ENCODE assay signal across 8 cellular contexts in the genomic region with DNA sequence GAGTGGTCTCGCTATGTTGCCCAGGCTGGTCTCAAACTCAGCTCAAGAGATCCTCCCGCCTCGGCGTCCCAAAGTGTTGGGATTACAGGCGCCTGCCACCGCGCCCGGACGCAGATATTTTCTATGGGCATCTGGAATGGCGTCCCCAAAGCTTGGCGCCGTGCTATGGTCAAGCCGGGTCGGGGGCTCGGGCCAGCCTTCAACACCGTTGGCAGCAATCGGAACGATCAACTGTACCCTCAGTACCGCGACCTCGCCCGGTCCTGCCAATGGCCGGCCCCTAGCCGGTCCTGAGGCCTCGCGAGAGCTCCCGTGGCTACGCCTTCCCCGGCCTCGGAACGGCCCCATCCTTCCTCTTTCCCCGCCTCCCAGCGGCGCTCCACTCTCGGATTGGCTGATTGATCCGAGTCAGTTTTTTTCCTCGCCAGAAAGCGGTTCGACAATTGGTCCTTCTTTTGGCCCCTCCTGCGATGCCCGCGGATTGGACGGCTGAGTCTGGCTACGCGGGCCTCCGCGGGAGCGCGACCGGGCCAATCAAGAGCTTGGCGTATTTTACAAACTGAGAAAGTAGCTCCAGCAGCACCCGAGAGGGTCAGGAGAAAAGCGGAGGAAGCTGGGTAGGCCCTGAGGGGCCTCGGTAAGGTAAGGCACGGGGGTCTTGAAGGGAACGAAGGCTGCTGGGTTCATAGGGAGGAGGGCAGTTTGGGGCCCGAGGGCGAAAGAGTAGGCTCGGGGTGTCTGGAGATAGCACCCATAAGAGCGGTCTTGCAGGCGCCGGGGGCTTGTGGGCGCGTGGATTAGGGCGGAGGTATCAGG.
DNase-seq lines count a peak whose midpoint lies in the region; ATAC-seq and TF ChIP-seq lines count a peak whose summit lies in the region.

A gene with protein sequence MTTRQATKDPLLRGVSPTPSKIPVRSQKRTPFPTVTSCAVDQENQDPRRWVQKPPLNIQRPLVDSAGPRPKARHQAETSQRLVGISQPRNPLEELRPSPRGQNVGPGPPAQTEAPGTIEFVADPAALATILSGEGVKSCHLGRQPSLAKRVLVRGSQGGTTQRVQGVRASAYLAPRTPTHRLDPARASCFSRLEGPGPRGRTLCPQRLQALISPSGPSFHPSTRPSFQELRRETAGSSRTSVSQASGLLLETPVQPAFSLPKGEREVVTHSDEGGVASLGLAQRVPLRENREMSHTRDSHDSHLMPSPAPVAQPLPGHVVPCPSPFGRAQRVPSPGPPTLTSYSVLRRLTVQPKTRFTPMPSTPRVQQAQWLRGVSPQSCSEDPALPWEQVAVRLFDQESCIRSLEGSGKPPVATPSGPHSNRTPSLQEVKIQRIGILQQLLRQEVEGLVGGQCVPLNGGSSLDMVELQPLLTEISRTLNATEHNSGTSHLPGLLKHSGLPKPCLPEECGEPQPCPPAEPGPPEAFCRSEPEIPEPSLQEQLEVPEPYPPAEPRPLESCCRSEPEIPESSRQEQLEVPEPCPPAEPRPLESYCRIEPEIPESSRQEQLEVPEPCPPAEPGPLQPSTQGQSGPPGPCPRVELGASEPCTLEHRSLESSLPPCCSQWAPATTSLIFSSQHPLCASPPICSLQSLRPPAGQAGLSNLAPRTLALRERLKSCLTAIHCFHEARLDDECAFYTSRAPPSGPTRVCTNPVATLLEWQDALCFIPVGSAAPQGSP (plus strand): TSS at position 548 of the 816 bp plus-strand sequence. CDS start 354 bp downstream, outside the sequence.

- TF ChIP-seq CTCF in coronary artery (IDR thresholded peaks at IDR 0.05), result no peak

- ATAC-seq in GM19351 (IDR thresholded peaks at IDR 0.05; ENCODE audit: unreplicated experiment) (peak; percentile 98), HG03520 (IDR thresholded peaks at IDR 0.05; ENCODE audit: unreplicated experiment) (peak; percentile 98)

- peak within 1 kb of the TSS in 1 of 2 donors; percentile 66 for H3K27ac ChIP-seq in coronary artery

- DNase-seq in C1 segment of cervical spinal cord (lab: John Stamatoyannopoulos, UW), result peak; percentile 74 to 98 (median 96)
- DNase-seq in NCI-H526 treated with DMSO at 0.1 percent for 48 hours (lab: John Stamatoyannopoulos, UW), result peak; percentile 96
- peak; percentile 98 for DNase-seq in activated CD4-positive, alpha-beta T cell treated with anti-CD3 and anti-CD28 coated beads for 48 hours
- peak; percentile 98 for DNase-seq in coronary artery (ENCODE audit: low spot score)
- peak; percentile 100 for DNase-seq in left kidney (ENCODE audit: low read depth, low spot score)
- DNase-seq in stimulated activated CD4-positive, alpha-beta T cell treated with anti-CD3 and anti-CD28 coated beads, Interleukin-1b, Interleukin-23, amount 100 ng/mL, for 48 hours, result peak; percentile 98

- H3K4me3 ChIP-seq in coronary artery, result peak within 1 kb of the TSS; percentile 77
